1 cellular context compared by ENCODE assay signal in the genomic region with DNA sequence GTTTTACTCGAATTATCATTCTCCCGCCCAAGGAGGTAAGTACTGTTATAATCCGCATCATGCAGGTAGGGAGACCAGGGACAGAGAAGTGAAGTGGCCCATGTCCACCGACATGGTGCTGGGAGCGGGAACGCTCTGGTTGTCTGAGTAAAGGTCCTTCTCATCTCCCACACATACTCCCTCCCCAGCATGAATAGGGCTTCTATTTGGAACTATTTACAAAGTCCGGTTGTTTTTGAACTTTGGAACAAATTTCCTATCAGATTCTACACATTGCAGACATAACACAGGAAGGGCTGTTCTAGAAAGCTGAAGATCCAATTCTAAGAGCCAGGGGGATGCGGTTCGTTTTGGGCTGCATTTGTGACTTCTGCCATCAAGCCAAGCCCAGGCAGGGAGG.
TF ChIP-seq lines count a peak whose summit lies in the region.

No MANE protein-coding gene starts in this region.

TF ChIP-seq in HepG2, 621 proteins besides CTCF, POLR2A, EP300 and RAD21 (continued from another document and continues in another):
- 0 out of 2 replicates have a peak, but pooled peaks have one; percentile 46 for TF ChIP-seq DZIP1 (CRISPR knock-in tag; IDR thresholded peaks at IDR 0.05)
- TF ChIP-seq ZNF329 (CRISPR knock-in tag; IDR thresholded peaks at IDR 0.05; ENCODE audit: low read depth): 0 out of 2 replicates have a peak, but pooled peaks have one; percentile 48
- 0 out of 2 replicates have a peak, but pooled peaks have one; percentile 43 for TF ChIP-seq ZNF761 (CRISPR knock-in tag; conservative IDR thresholded peaks at IDR 0.05)
- peak; percentile 77 for TF ChIP-seq RXRB (CRISPR knock-in tag; IDR thresholded peaks at IDR 0.05; ENCODE audit: borderline replicate concordance)
- TF ChIP-seq GATAD2A (CRISPR knock-in tag; IDR thresholded peaks at IDR 0.05): peak; percentile 76
- TF ChIP-seq, protein P1, sequence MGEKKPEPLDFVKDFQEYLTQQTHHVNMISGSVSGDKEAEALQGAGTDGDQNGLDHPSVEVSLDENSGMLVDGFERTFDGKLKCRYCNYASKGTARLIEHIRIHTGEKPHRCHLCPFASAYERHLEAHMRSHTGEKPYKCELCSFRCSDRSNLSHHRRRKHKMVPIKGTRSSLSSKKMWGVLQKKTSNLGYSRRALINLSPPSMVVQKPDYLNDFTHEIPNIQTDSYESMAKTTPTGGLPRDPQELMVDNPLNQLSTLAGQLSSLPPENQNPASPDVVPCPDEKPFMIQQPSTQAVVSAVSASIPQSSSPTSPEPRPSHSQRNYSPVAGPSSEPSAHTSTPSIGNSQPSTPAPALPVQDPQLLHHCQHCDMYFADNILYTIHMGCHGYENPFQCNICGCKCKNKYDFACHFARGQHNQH (CRISPR knock-in tag; IDR thresholded peaks at IDR 0.05): peak; percentile 46; the same call in 1 of the 2 replicates
- TF ChIP-seq, protein P2, sequence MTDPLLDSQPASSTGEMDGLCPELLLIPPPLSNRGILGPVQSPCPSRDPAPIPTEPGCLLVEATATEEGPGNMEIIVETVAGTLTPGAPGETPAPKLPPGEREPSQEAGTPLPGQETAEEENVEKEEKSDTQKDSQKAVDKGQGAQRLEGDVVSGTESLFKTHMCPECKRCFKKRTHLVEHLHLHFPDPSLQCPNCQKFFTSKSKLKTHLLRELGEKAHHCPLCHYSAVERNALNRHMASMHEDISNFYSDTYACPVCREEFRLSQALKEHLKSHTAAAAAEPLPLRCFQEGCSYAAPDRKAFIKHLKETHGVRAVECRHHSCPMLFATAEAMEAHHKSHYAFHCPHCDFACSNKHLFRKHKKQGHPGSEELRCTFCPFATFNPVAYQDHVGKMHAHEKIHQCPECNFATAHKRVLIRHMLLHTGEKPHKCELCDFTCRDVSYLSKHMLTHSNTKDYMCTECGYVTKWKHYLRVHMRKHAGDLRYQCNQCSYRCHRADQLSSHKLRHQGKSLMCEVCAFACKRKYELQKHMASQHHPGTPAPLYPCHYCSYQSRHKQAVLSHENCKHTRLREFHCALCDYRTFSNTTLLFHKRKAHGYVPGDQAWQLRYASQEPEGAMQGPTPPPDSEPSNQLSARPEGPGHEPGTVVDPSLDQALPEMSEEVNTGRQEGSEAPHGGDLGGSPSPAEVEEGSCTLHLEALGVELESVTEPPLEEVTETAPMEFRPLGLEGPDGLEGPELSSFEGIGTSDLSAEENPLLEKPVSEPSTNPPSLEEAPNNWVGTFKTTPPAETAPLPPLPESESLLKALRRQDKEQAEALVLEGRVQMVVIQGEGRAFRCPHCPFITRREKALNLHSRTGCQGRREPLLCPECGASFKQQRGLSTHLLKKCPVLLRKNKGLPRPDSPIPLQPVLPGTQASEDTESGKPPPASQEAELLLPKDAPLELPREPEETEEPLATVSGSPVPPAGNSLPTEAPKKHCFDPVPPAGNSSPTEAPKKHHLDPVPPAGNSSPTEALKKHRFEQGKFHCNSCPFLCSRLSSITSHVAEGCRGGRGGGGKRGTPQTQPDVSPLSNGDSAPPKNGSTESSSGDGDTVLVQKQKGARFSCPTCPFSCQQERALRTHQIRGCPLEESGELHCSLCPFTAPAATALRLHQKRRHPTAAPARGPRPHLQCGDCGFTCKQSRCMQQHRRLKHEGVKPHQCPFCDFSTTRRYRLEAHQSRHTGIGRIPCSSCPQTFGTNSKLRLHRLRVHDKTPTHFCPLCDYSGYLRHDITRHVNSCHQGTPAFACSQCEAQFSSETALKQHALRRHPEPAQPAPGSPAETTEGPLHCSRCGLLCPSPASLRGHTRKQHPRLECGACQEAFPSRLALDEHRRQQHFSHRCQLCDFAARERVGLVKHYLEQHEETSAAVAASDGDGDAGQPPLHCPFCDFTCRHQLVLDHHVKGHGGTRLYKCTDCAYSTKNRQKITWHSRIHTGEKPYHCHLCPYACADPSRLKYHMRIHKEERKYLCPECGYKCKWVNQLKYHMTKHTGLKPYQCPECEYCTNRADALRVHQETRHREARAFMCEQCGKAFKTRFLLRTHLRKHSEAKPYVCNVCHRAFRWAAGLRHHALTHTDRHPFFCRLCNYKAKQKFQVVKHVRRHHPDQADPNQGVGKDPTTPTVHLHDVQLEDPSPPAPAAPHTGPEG (CRISPR knock-in tag; IDR thresholded peaks at IDR 0.05): no peak
- TF ChIP-seq, protein P3, sequence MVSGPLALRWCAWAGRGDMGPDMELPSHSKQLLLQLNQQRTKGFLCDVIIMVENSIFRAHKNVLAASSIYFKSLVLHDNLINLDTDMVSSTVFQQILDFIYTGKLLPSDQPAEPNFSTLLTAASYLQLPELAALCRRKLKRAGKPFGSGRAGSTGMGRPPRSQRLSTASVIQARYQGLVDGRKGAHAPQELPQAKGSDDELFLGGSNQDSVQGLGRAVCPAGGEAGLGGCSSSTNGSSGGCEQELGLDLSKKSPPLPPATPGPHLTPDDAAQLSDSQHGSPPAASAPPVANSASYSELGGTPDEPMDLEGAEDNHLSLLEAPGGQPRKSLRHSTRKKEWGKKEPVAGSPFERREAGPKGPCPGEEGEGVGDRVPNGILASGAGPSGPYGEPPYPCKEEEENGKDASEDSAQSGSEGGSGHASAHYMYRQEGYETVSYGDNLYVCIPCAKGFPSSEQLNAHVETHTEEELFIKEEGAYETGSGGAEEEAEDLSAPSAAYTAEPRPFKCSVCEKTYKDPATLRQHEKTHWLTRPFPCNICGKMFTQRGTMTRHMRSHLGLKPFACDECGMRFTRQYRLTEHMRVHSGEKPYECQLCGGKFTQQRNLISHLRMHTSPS (CRISPR knock-in tag; IDR thresholded peaks at IDR 0.05; ENCODE audit: low read depth): no peak
- 0 out of 4 replicates have a peak, but pooled peaks of 1 of the 2 experiments have one; percentile 36 for TF ChIP-seq KLF16 (CRISPR knock-in tag; IDR thresholded peaks at IDR 0.05)
- 0 out of 2 replicates have a peak, but pooled peaks have one; percentile 14 for TF ChIP-seq ZNF614 (CRISPR knock-in tag; IDR thresholded peaks at IDR 0.05; ENCODE audit: borderline replicate concordance)
- TF ChIP-seq CREM (IDR thresholded peaks at IDR 0.05): peak; percentile 57
- no peak for TF ChIP-seq CREM (CRISPR knock-in tag; IDR thresholded peaks at IDR 0.05)
- peak; percentile 28; the same call in 1 of the 2 replicates for TF ChIP-seq RARA (CRISPR knock-in tag; IDR thresholded peaks at IDR 0.05)
- TF ChIP-seq SALL1 (CRISPR knock-in tag; IDR thresholded peaks at IDR 0.05): peak; percentile 67
- TF ChIP-seq NFIC (IDR thresholded peaks at IDR 0.05; ENCODE audit: low read length): peak; percentile 52; the same call in 1 of the 2 replicates
- TF ChIP-seq MIXL1 (CRISPR knock-in tag; IDR thresholded peaks at IDR 0.05): 0 out of 2 replicates have a peak, but pooled peaks have one; percentile 34
- TF ChIP-seq ZGPAT (CRISPR knock-in tag; IDR thresholded peaks at IDR 0.05): peak; percentile 48
- TF ChIP-seq ZNF737 (CRISPR knock-in tag; IDR thresholded peaks at IDR 0.05; ENCODE audit: borderline replicate concordance): no peak
- TF ChIP-seq, protein P4, sequence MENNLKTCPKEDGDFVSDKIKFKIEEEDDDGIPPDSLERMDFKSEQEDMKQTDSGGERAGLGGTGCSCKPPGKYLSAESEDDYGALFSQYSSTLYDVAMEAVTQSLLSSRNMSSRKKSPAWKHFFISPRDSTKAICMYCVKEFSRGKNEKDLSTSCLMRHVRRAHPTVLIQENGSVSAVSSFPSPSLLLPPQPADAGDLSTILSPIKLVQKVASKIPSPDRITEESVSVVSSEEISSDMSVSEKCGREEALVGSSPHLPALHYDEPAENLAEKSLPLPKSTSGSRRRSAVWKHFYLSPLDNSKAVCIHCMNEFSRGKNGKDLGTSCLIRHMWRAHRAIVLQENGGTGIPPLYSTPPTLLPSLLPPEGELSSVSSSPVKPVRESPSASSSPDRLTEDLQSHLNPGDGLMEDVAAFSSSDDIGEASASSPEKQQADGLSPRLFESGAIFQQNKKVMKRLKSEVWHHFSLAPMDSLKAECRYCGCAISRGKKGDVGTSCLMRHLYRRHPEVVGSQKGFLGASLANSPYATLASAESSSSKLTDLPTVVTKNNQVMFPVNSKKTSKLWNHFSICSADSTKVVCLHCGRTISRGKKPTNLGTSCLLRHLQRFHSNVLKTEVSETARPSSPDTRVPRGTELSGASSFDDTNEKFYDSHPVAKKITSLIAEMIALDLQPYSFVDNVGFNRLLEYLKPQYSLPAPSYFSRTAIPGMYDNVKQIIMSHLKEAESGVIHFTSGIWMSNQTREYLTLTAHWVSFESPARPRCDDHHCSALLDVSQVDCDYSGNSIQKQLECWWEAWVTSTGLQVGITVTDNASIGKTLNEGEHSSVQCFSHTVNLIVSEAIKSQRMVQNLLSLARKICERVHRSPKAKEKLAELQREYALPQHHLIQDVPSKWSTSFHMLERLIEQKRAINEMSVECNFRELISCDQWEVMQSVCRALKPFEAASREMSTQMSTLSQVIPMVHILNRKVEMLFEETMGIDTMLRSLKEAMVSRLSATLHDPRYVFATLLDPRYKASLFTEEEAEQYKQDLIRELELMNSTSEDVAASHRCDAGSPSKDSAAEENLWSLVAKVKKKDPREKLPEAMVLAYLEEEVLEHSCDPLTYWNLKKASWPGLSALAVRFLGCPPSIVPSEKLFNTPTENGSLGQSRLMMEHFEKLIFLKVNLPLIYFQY (CRISPR knock-in tag; IDR thresholded peaks at IDR 0.05; ENCODE audit: borderline replicate concordance): peak; percentile 94
- TF ChIP-seq, protein P5, sequence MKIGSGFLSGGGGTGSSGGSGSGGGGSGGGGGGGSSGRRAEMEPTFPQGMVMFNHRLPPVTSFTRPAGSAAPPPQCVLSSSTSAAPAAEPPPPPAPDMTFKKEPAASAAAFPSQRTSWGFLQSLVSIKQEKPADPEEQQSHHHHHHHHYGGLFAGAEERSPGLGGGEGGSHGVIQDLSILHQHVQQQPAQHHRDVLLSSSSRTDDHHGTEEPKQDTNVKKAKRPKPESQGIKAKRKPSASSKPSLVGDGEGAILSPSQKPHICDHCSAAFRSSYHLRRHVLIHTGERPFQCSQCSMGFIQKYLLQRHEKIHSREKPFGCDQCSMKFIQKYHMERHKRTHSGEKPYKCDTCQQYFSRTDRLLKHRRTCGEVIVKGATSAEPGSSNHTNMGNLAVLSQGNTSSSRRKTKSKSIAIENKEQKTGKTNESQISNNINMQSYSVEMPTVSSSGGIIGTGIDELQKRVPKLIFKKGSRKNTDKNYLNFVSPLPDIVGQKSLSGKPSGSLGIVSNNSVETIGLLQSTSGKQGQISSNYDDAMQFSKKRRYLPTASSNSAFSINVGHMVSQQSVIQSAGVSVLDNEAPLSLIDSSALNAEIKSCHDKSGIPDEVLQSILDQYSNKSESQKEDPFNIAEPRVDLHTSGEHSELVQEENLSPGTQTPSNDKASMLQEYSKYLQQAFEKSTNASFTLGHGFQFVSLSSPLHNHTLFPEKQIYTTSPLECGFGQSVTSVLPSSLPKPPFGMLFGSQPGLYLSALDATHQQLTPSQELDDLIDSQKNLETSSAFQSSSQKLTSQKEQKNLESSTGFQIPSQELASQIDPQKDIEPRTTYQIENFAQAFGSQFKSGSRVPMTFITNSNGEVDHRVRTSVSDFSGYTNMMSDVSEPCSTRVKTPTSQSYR (CRISPR knock-in tag; IDR thresholded peaks at IDR 0.05; ENCODE audit: borderline replicate concordance): no peak
- no peak for TF ChIP-seq TRIM22 (IDR thresholded peaks at IDR 0.05)
- TF ChIP-seq TEAD3 (CRISPR knock-in tag; optimal IDR thresholded peaks at IDR 0.05; ENCODE audit: borderline replicate concordance): peak; percentile 59
- TF ChIP-seq, protein P6, sequence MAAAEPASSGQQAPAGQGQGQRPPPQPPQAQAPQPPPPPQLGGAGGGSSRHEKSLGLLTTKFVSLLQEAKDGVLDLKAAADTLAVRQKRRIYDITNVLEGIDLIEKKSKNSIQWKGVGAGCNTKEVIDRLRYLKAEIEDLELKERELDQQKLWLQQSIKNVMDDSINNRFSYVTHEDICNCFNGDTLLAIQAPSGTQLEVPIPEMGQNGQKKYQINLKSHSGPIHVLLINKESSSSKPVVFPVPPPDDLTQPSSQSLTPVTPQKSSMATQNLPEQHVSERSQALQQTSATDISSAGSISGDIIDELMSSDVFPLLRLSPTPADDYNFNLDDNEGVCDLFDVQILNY (CRISPR knock-in tag; conservative IDR thresholded peaks at IDR 0.05): no peak
- peak; percentile 38; the same call in 1 of the 2 replicates for TF ChIP-seq HOXA3 (CRISPR knock-in tag; IDR thresholded peaks at IDR 0.05)
